Comparison of ENCODE assay signal across 34 cellular contexts in genomic region chr11:104895619-104896018, GRCh38. TPM values are rescaled to one million over a fixed set of nuclear protein-coding genes. Genes with fewer than 3 reads are reported as not detected.
DNase-seq lines count a peak whose midpoint lies in the region; TF ChIP-seq lines count a peak whose summit lies in the region.
"Had no signal": no experiment of that assay in that cellular context is flagged by ENCODE, and none has a peak within 500 bp of the region (broad histone marks: within the 10 kb centered on the region; RNA-seq: fewer than 3 reads in every experiment).

No MANE protein-coding gene starts in this region.

- H3K4me1 Mint-ChIP-seq in nephron = peaks cover 19% of the 10 kb centered on the region

- H3K9ac ChIP-seq in adipocyte (ENCODE audit: low read length) = no peak overlapping the region
- H3K9ac ChIP-seq: GM23248 had no signal

- no peaks in the 10 kb centered on the region for H3K36me3 ChIP-seq in adipocyte (ENCODE audit: control insufficient read depth, insufficient read depth, low read length, severe bottlenecking)
- H3K36me3 ChIP-seq in esophagus muscularis mucosa = peaks cover 0 to 5% (median 0%) of the 10 kb centered on the region in 4 donors
- H3K36me3 ChIP-seq in vagina = no peaks in the 10 kb centered on the region
- H3K36me3 ChIP-seq: right lobe of liver, SJSA1, tibial nerve had no signal

- H3K4me3 Mint-ChIP-seq in nephron = no peak overlapping the region
- H3K4me3 Mint-ChIP-seq: activated B cell treated with CpG ODN at 0.5 μM for 24 hours; activated CD4-positive, alpha-beta T cell treated with anti-CD3 and anti-CD28 coated beads, Interleukin-2, amount 10 ng/mL, durations not matched to agents 7 days and 5 days; activated CD8-positive, alpha-beta memory T cell treated with anti-CD3 and anti-CD28 coated beads, Interleukin-2, amount 10 ng/mL, durations not matched to agents 7 days and 5 days; activated naive CD8-positive, alpha-beta T cell treated with anti-CD3 and anti-CD28 coated beads, Interleukin-2, amount 10 ng/mL, durations not matched to agents 7 days and 5 days; activated T-cell treated with anti-CD3 and anti-CD28 coated beads, Interleukin-2, amount 50 U/mL, for 4 hours; HFFc6; memory B cell; stimulated activated naive CD8-positive, alpha-beta T cell treated with anti-CD3 and anti-CD28 coated beads, Interleukin-15, amount 100 ng/mL, for 72 hours had no signal

- intact Hi-C loops in esophagus muscularis mucosa (cut with DNase I) (no loop called here), vagina (cut with DNase I) (no loop called here)

- no peak for TF ChIP-seq CTCF in esophagus muscularis mucosa (IDR thresholded peaks at IDR 0.05)
- no peak for TF ChIP-seq CTCF in nephron (IDR thresholded peaks at IDR 0.05; ENCODE audit: unreplicated experiment in 3 of 3)
- no peak for TF ChIP-seq CTCF in vagina (IDR thresholded peaks at IDR 0.05)

- H3K36me3 Mint-ChIP-seq in nephron (ENCODE audit: low read depth) = no peaks in the 10 kb centered on the region
- H3K36me3 Mint-ChIP-seq: memory B cell had no signal

- WGBS in esophagus muscularis mucosa = 12% methylated on average over 2 of the region's 2 CpGs

- no peak for DNase-seq in adipocyte (ENCODE audit: low read depth)
- DNase-seq in esophagus muscularis mucosa (ENCODE audit: extremely low spot score) = no peak
- DNase-seq in vagina (ENCODE audit: extremely low spot score in 2 of 2) = no peak
- DNase-seq in NCI-H1694 (lab: John Stamatoyannopoulos, UW) = no peak
- DNase-seq in DMS 273 (lab: John Stamatoyannopoulos, UW; ENCODE audit: unreplicated experiment) = no peak
- no peak for DNase-seq in amniotic stem cell (lab: John Stamatoyannopoulos, UW)
- DNase-seq: activated B cell treated with CpG ODN at 0.5 μM for 24 hours; activated CD4-positive, alpha-beta T cell treated with anti-CD3 and anti-CD28 coated beads, Interleukin-2, amount 10 ng/mL, durations not matched to agents 7 days and 5 days; activated CD8-positive, alpha-beta memory T cell treated with anti-CD3 and anti-CD28 coated beads, Interleukin-2, amount 10 ng/mL, durations not matched to agents 7 days and 5 days; activated gamma-delta T cell treated with Interleukin-2 at 50 U/mL for 16 hours; activated naive CD8-positive, alpha-beta T cell treated with anti-CD3 and anti-CD28 coated beads, Interleukin-2, amount 10 ng/mL, durations not matched to agents 7 days and 5 days; activated T-cell treated with anti-CD3 and anti-CD28 coated beads, Interleukin-2, amount 50 U/mL, for 4 hours; C1 segment of cervical spinal cord; cerebellar nuclear complex; DMS53; dorsolateral prefrontal cortex; GM23248; HFFc6; hypothalamus; KG1; NCI-H1105 treated with DMSO at 0.1 percent for 48 hours; NCI-H2029; NCI-H510A treated with DMSO at 0.1 percent for 48 hours; posterior cingulate gyrus; right lobe of liver; stimulated activated CD4-positive, alpha-beta T cell treated with anti-CD3 and anti-CD28 coated beads, Interleukin-12 subunit alpha, Interleukin-12 subunit beta, amount 100 ng/mL, for 4 hours; stimulated activated CD4-positive, alpha-beta T cell treated with anti-CD3 and anti-CD28 coated beads, Interleukin-2, amount 100 ng/mL, for 48 hours; stimulated activated naive CD8-positive, alpha-beta T cell treated with anti-CD3 and anti-CD28 coated beads, Interleukin-15, amount 100 ng/mL, for 72 hours; T-helper 1 cell had no signal

- H3K9me3 ChIP-seq in adipocyte (ENCODE audit: control insufficient read depth, low read length) = no peaks in the 10 kb centered on the region
- no peaks in the 10 kb centered on the region for H3K9me3 ChIP-seq in esophagus muscularis mucosa
- H3K9me3 ChIP-seq in vagina = no peaks in the 10 kb centered on the region
- H3K9me3 ChIP-seq: right lobe of liver, SJSA1, tibial nerve had no signal

- H3K27ac ChIP-seq in esophagus muscularis mucosa (replicated peaks in 1 of 4) = peak overlapping the region; percentile 30 to 52 (median 38)
- H3K27ac ChIP-seq in vagina = peak overlapping the region; percentile 20
- H3K27ac ChIP-seq: GM23248, right lobe of liver, SJSA1 had no signal

- H3K4me3 ChIP-seq in adipocyte (ENCODE audit: low read length) (peak overlapping the region; percentile 9), esophagus muscularis mucosa (peak overlapping the region in 1 of 4 donors; percentile 15), vagina (no peak overlapping the region)
- H3K4me3 ChIP-seq: GM23248, right lobe of liver, SJSA1, tibial nerve had no signal

- TF ChIP-seq POLR2A in esophagus muscularis mucosa (IDR thresholded peaks at IDR 0.05; ENCODE audit: low read depth) (no peak), vagina (IDR thresholded peaks at IDR 0.05) (no peak)

- no peaks in the 10 kb centered on the region for H3K27me3 Mint-ChIP-seq in nephron (ENCODE audit: low read depth)
- H3K27me3 Mint-ChIP-seq: activated B cell treated with CpG ODN at 0.5 μM for 24 hours; activated CD8-positive, alpha-beta memory T cell treated with anti-CD3 and anti-CD28 coated beads, Interleukin-2, amount 10 ng/mL, durations not matched to agents 7 days and 5 days; memory B cell; stimulated activated naive CD8-positive, alpha-beta T cell treated with anti-CD3 and anti-CD28 coated beads, Interleukin-15, amount 100 ng/mL, for 72 hours had no signal

- H3K27ac Mint-ChIP-seq in nephron = peak overlapping the region in 2 of 3 experiments; percentile 30 to 31
- H3K27ac Mint-ChIP-seq: activated B cell treated with CpG ODN at 0.5 μM for 24 hours; activated CD4-positive, alpha-beta T cell treated with anti-CD3 and anti-CD28 coated beads, Interleukin-2, amount 10 ng/mL, durations not matched to agents 7 days and 5 days; activated CD8-positive, alpha-beta memory T cell treated with anti-CD3 and anti-CD28 coated beads, Interleukin-2, amount 10 ng/mL, durations not matched to agents 7 days and 5 days; activated naive CD8-positive, alpha-beta T cell treated with anti-CD3 and anti-CD28 coated beads, Interleukin-2, amount 10 ng/mL, durations not matched to agents 7 days and 5 days; HFFc6; memory B cell; stimulated activated naive CD8-positive, alpha-beta T cell treated with anti-CD3 and anti-CD28 coated beads, Interleukin-15, amount 100 ng/mL, for 72 hours had no signal

- no peak for TF ChIP-seq EP300 in esophagus muscularis mucosa (IDR thresholded peaks at IDR 0.05)

- H3K9me3 Mint-ChIP-seq in nephron = no peaks in the 10 kb centered on the region
- H3K9me3 Mint-ChIP-seq: activated B cell treated with CpG ODN at 0.5 μM for 24 hours; activated T-cell treated with anti-CD3 and anti-CD28 coated beads, Interleukin-2, amount 50 U/mL, for 4 hours; HFFc6; memory B cell had no signal

- H3K4me1 ChIP-seq in adipocyte (ENCODE audit: control insufficient read depth, insufficient read depth, low read length) (peaks cover 44% of the 10 kb centered on the region), esophagus muscularis mucosa (peaks cover 0 to 54% (median 40%) of the 10 kb centered on the region in 4 donors), vagina (peaks cover 22% of the 10 kb centered on the region)
- H3K4me1 ChIP-seq: right lobe of liver had no signal

- no peaks in the 10 kb centered on the region for H3K27me3 ChIP-seq in adipocyte (replicated peaks; ENCODE audit: control insufficient read depth, insufficient read depth, low read length)
- H3K27me3 ChIP-seq in esophagus muscularis mucosa = no peaks in the 10 kb centered on the region
- H3K27me3 ChIP-seq in vagina = no peaks in the 10 kb centered on the region
- H3K27me3 ChIP-seq: dorsolateral prefrontal cortex, right lobe of liver, SJSA1, tibial nerve had no signal

RNA-seq across cellular contexts. Expression of gene CASP12, which starts 2.6 kb away (rescaled TPM):
- total RNA-seq in esophagus muscularis mucosa = 1 to 10 TPM in 3 of 4 donors, under 1 TPM in 1; 0.69 to 2.6 (median 1.4) TPM
- 7.4 TPM for total RNA-seq in vagina
- total RNA-seq: activated B cell treated with CpG ODN at 0.5 μM for 24 hours; activated CD4-positive, alpha-beta T cell treated with anti-CD3 and anti-CD28 coated beads, Interleukin-2, amount 10 ng/mL, durations not matched to agents 7 days and 5 days; activated naive CD8-positive, alpha-beta T cell treated with anti-CD3 and anti-CD28 coated beads, Interleukin-2, amount 10 ng/mL, durations not matched to agents 7 days and 5 days; GM23248; HFFc6; MCF 10A; right lobe of liver; SJSA1 had no signal
